27 cellular contexts compared by ENCODE assay signal in the genomic region with DNA sequence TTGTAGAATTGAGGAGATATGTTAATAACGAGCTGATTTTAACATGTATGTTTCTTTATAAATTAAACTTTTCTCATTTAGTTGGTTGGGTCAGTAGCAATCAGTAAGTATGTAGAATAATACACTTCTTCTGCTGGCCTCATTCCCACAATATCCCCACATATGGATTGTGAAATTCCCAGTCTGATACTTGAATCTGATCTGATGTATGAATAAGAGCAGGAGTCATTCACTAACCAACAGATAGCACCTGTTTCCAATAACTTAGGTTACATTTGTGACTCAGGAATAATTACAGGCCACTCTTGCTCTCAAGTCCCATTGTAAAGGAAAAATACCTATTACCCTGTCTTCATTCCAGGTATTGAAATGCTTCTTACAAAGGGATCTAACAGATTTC. TPM values are rescaled to one million over a fixed set of nuclear protein-coding genes. Genes with fewer than 3 reads are reported as not detected.
DNase-seq lines count a peak whose midpoint lies in the region; ATAC-seq and TF ChIP-seq lines count a peak whose summit lies in the region.
"Had no signal": no experiment of that assay in that cellular context is flagged by ENCODE, and none has a peak within 500 bp of the region (broad histone marks: within the 10 kb centered on the region; RNA-seq: fewer than 3 reads in every experiment).

No MANE protein-coding gene starts in this region.

- intact Hi-C loops in breast epithelium (cut with DNase I; ENCODE audit: low total_unique reads) = no loop called here

- no peak for TF ChIP-seq POLR2A in breast epithelium (IDR thresholded peaks at IDR 0.05)

- H3K36me3 ChIP-seq in breast epithelium = no peaks in the 10 kb centered on the region

- no peak overlapping the region for H3K4me3 ChIP-seq in breast epithelium
- H3K4me3 ChIP-seq: coronary artery, heart right ventricle, lower lobe of right lung, testis had no signal

- H3K27ac ChIP-seq in breast epithelium = no peak overlapping the region
- H3K27ac ChIP-seq: coronary artery, foreskin keratinocyte, heart right ventricle, lower lobe of right lung, testis had no signal

- no peaks in the 10 kb centered on the region for H3K9me3 ChIP-seq in breast epithelium
- H3K9me3 ChIP-seq: heart right ventricle, lower lobe of right lung, testis had no signal

- no peaks in the 10 kb centered on the region for H3K27me3 ChIP-seq in breast epithelium
- H3K27me3 ChIP-seq: foreskin keratinocyte, heart right ventricle, testis had no signal

- ATAC-seq in HG03135 (IDR thresholded peaks at IDR 0.05; ENCODE audit: unreplicated experiment) = no peak
- ATAC-seq: foreskin keratinocyte; heart right ventricle; lower lobe of right lung; natural killer cell treated with Interleukin-12 subunit alpha and Interleukin-12 subunit beta and Interleukin-15 and Interleukin-18, amount 100 ng/mL, for 72 hours; stimulated activated naive CD8-positive, alpha-beta T cell treated with anti-CD3 and anti-CD28 coated beads, Interleukin-15, Interleukin-2, amounts not matched to agents 100 U/mL and 50 U/mL, for 24 hours had no signal

- TF ChIP-seq CTCF in breast epithelium (IDR thresholded peaks at IDR 0.05) = no peak

- DNase-seq in NCI-H2107 treated with DMSO at 0.1 percent for 48 hours (lab: John Stamatoyannopoulos, UW; ENCODE audit: unreplicated experiment) = peak; percentile 63
- no peak for DNase-seq in NCI-H2107 (lab: John Stamatoyannopoulos, UW)
- peak; percentile 49 for DNase-seq in NCI-H2029 (lab: John Stamatoyannopoulos, UW)
- peak; percentile 5 for DNase-seq in NCI-H774 (lab: John Stamatoyannopoulos, UW)
- DNase-seq in NCI-H128 (lab: John Stamatoyannopoulos, UW; ENCODE audit: unreplicated experiment) = no peak
- no peak for DNase-seq in breast epithelium (ENCODE audit: low spot score in 2 of 2)
- no peak for DNase-seq in SHP77 (lab: John Stamatoyannopoulos, UW)
- DNase-seq: activated CD4-positive, alpha-beta memory T cell treated with anti-CD3 and anti-CD28 coated beads for 36 hours; activated CD8-positive, alpha-beta memory T cell treated with anti-CD3 and anti-CD28 coated beads, Interleukin-2, amount 50 U/mL, for 4 hours; activated naive CD4-positive, alpha-beta T cell treated with anti-CD3 and anti-CD28 coated beads, Interleukin-2, amount 50 U/mL, for 16 hours; AML-193; amniotic stem cell; CD4-positive, alpha-beta T cell; effector memory CD4-positive, alpha-beta T cell; foreskin keratinocyte; GOT3; heart right ventricle; lower lobe of right lung; NCI-H1930; NCI-H82; RPMI8226; stimulated activated naive CD8-positive, alpha-beta T cell treated with anti-CD3 and anti-CD28 coated beads, Interleukin-15, Interleukin-2, amounts not matched to agents 100 U/mL and 50 U/mL, for 24 hours; T-helper 1 cell; testis had no signal

- H3K4me1 ChIP-seq in breast epithelium = no peaks in the 10 kb centered on the region
- H3K4me1 ChIP-seq: foreskin keratinocyte, heart right ventricle, lower lobe of right lung, testis had no signal

RNA-seq across cellular contexts. Expression of a gene that starts 23.9 kb away (rescaled TPM):
- total RNA-seq in breast epithelium = 10 to 100 TPM; 10.8 to 14.1 (median 11.4) TPM

Comparison
In these comparisons a context has a peak if more than half of its experiments do, and no peak if none do; other contexts are left out.
1. DNase-seq: peak in NCI-H2107 treated with DMSO at 0.1 percent for 48 hours (single experiment), NCI-H2029 (single experiment) and NCI-H774 (single experiment); none in NCI-H2107 (single experiment), NCI-H128 (single experiment), breast epithelium (0 of 2) and SHP77 (0 of 2).